ENCODE assay signal across 16 cellular contexts in genomic region chr10:11153245-11153644, GRCh38.
DNase-seq lines count a peak whose midpoint lies in the region; ATAC-seq and TF ChIP-seq lines count a peak whose summit lies in the region.
"Had no signal": no experiment of that assay in that cellular context is flagged by ENCODE, and none has a peak within 500 bp of the region (broad histone marks: within the 10 kb centered on the region; RNA-seq: fewer than 3 reads in every experiment).

No MANE protein-coding gene starts in this region.

- H3K9me3 ChIP-seq in T-helper 17 cell (ENCODE audit: control insufficient read depth, low read length, poor library complexity, severe bottlenecking) (no peaks in the 10 kb centered on the region), left ventricle myocardium inferior (replicated peaks) (no peaks in the 10 kb centered on the region)
- H3K9me3 ChIP-seq: Peyer's patch, SJSA1 had no signal

- H3K9me3 Mint-ChIP-seq in activated naive CD8-positive, alpha-beta T cell (ENCODE audit: low read depth), result no peaks in the 10 kb centered on the region
- no peaks in the 10 kb centered on the region for H3K9me3 Mint-ChIP-seq in activated naive CD8-positive, alpha-beta T cell treated with anti-CD3 and anti-CD28 coated beads, Interleukin-2, amount 50 U/mL, for 24 hours
- no peaks in the 10 kb centered on the region for H3K9me3 Mint-ChIP-seq in effector memory CD8-positive, alpha-beta T cell

- no peak overlapping the region for H3K4me3 Mint-ChIP-seq in activated naive CD8-positive, alpha-beta T cell
- H3K4me3 Mint-ChIP-seq in activated naive CD8-positive, alpha-beta T cell treated with anti-CD3 and anti-CD28 coated beads, Interleukin-2, amount 50 U/mL, for 24 hours, result no peak overlapping the region
- H3K4me3 Mint-ChIP-seq in T-helper 17 cell, result peak overlapping the region; percentile 50
- H3K4me3 Mint-ChIP-seq in effector memory CD8-positive, alpha-beta T cell, result no peak overlapping the region

- H3K4me1 Mint-ChIP-seq in activated naive CD8-positive, alpha-beta T cell (ENCODE audit: low read depth), result peaks cover 97% of the 10 kb centered on the region
- H3K4me1 Mint-ChIP-seq in activated naive CD8-positive, alpha-beta T cell treated with anti-CD3 and anti-CD28 coated beads, Interleukin-2, amount 50 U/mL, for 24 hours, result peaks cover 96% of the 10 kb centered on the region
- H3K4me1 Mint-ChIP-seq in T-helper 17 cell, result peaks cover 80% of the 10 kb centered on the region
- peaks cover 64 to 75% of the 10 kb centered on the region in 2 donors for H3K4me1 Mint-ChIP-seq in effector memory CD8-positive, alpha-beta T cell (ENCODE audit: low read depth in 2 of 2)

- TF ChIP-seq POLR2A in GM18505 (IDR thresholded peaks at IDR 0.05; ENCODE audit: borderline replicate concordance, extremely low read depth, insufficient read depth, insufficient read length), result no peak

- DNase-seq in activated naive CD8-positive, alpha-beta T cell treated with anti-CD3 and anti-CD28 coated beads, Interleukin-2, amount 50 U/mL, for 24 hours, result no peak
- DNase-seq in T-helper 17 cell (no peak), left ventricle myocardium inferior (no peak)
- DNase-seq in effector memory CD8-positive, alpha-beta T cell, result no peak
- DNase-seq: DND-41; NCI-H1417 treated with DMSO at 0.1 percent for 48 hours; NCI-H2029; NCI-H2171 treated with DMSO at 0.1 percent for 48 hours; NCI-H69; NK-92 treated with Interleukin-12 subunit alpha and Interleukin-12 subunit beta, amount 100 ng/mL, for 24 hours; Peyer's patch had no signal

- no peak overlapping the region for H3K27ac ChIP-seq in left ventricle myocardium inferior (replicated peaks)
- H3K27ac ChIP-seq: KMS-11, SJSA1 had no signal

- H3K4me3 ChIP-seq in left ventricle myocardium inferior, result no peak overlapping the region
- H3K4me3 ChIP-seq: Peyer's patch, SJSA1 had no signal

- H3K27me3 Mint-ChIP-seq in activated naive CD8-positive, alpha-beta T cell, result no peaks in the 10 kb centered on the region
- H3K27me3 Mint-ChIP-seq in activated naive CD8-positive, alpha-beta T cell treated with anti-CD3 and anti-CD28 coated beads, Interleukin-2, amount 50 U/mL, for 24 hours, result no peaks in the 10 kb centered on the region
- H3K27me3 Mint-ChIP-seq in T-helper 17 cell, result no peaks in the 10 kb centered on the region
- no peaks in the 10 kb centered on the region for H3K27me3 Mint-ChIP-seq in effector memory CD8-positive, alpha-beta T cell

- intact Hi-C loops in left ventricle myocardium inferior (cut with micrococcal nuclease), result no loop called here

- peaks cover 90% of the 10 kb centered on the region for H3K4me1 ChIP-seq in left ventricle myocardium inferior
- H3K4me1 ChIP-seq: SJSA1 had no signal

- no peak for ATAC-seq in activated naive CD8-positive, alpha-beta T cell treated with anti-CD3 and anti-CD28 coated beads, Interleukin-2, amount 50 U/mL, for 24 hours
- ATAC-seq in T-helper 17 cell (no peak), GM18505 (IDR thresholded peaks at IDR 0.05; ENCODE audit: unreplicated experiment) (no peak), HG03139 (IDR thresholded peaks at IDR 0.05; ENCODE audit: unreplicated experiment) (no peak)
- no peak for ATAC-seq in effector memory CD8-positive, alpha-beta T cell (replicated peaks)

- no peaks in the 10 kb centered on the region for H3K36me3 Mint-ChIP-seq in activated naive CD8-positive, alpha-beta T cell
- no peaks in the 10 kb centered on the region for H3K36me3 Mint-ChIP-seq in activated naive CD8-positive, alpha-beta T cell treated with anti-CD3 and anti-CD28 coated beads, Interleukin-2, amount 50 U/mL, for 24 hours (ENCODE audit: low read depth)
- H3K36me3 Mint-ChIP-seq in T-helper 17 cell (ENCODE audit: low read depth), result no peaks in the 10 kb centered on the region
- H3K36me3 Mint-ChIP-seq in effector memory CD8-positive, alpha-beta T cell (ENCODE audit: insufficient read depth), result peaks cover 31% of the 10 kb centered on the region

- H3K27ac Mint-ChIP-seq in activated naive CD8-positive, alpha-beta T cell, result peak overlapping the region; percentile 46
- H3K27ac Mint-ChIP-seq in activated naive CD8-positive, alpha-beta T cell treated with anti-CD3 and anti-CD28 coated beads, Interleukin-2, amount 50 U/mL, for 24 hours, result no peak overlapping the region
- H3K27ac Mint-ChIP-seq in T-helper 17 cell, result peak overlapping the region; percentile 99
- H3K27ac Mint-ChIP-seq in effector memory CD8-positive, alpha-beta T cell, result peak overlapping the region; percentile 98 to 99

- H3K27me3 ChIP-seq in left ventricle myocardium inferior (ENCODE audit: low read depth), result no peaks in the 10 kb centered on the region
- H3K27me3 ChIP-seq: Peyer's patch, SJSA1 had no signal

- no peak for TF ChIP-seq CTCF in left ventricle myocardium inferior (IDR thresholded peaks at IDR 0.05; ENCODE audit: borderline replicate concordance)

- H3K36me3 ChIP-seq in left ventricle myocardium inferior, result no peaks in the 10 kb centered on the region
- H3K36me3 ChIP-seq: Peyer's patch, SJSA1 had no signal
